ENCODE assay signal across 33 cellular contexts in genomic region chr12:7123806-7124519, GRCh38. TPM values are rescaled to one million over a fixed set of nuclear protein-coding genes. Genes with fewer than 3 reads are reported as not detected.
DNase-seq lines count a peak whose midpoint lies in the region; ATAC-seq, FAIRE-seq and TF ChIP-seq lines count a peak whose summit lies in the region.
"Had no signal": no experiment of that assay in that cellular context is flagged by ENCODE, and none has a peak within 500 bp of the region (broad histone marks: within the 10 kb centered on the region; RNA-seq: fewer than 3 reads in every experiment).

No MANE protein-coding gene starts in this region.

- H3K36me3 Mint-ChIP-seq in CD8-positive, alpha-beta memory T cell: peaks cover 0 to 4% (median 0%) of the 10 kb centered on the region in 3 donors
- H3K36me3 Mint-ChIP-seq: brain, mesothelial cell of epicardium had no signal

- H3K27me3 ChIP-seq in CD8-positive, alpha-beta memory T cell (ENCODE audit: insufficient read depth, low read length, poor library complexity, severe bottlenecking): no peaks in the 10 kb centered on the region
- H3K27me3 ChIP-seq in K562 (ENCODE audit: control insufficient read depth in 2 of 2, insufficient read depth in 2 of 2, low read length in 2 of 2) (no peaks in the 10 kb centered on the region), parathyroid adenoma (ENCODE audit: control insufficient read depth, insufficient read depth, low read length) (no peaks in the 10 kb centered on the region)
- H3K27me3 ChIP-seq: Peyer's patch had no signal

- no peaks in the 10 kb centered on the region for H3K27me3 Mint-ChIP-seq in CD8-positive, alpha-beta memory T cell
- H3K27me3 Mint-ChIP-seq: activated T-helper 17 cell treated with anti-CD3 and anti-CD28 coated beads, Interleukin-2, amount 50 U/mL, for 72 hours; CD4-positive, alpha-beta T cell; stimulated activated naive CD8-positive, alpha-beta T cell treated with anti-CD3 and anti-CD28 coated beads, Interleukin-15, Interleukin-2, amounts not matched to agents 100 ng/mL and 50 ng/mL, for 24 hours had no signal

- TF ChIP-seq CTCF in K562 (IDR thresholded peaks at IDR 0.05 in 2 of 3, conservative IDR thresholded peaks at IDR 0.05 in 1 of 3; ENCODE audit: insufficient read depth in 2 of 3, low read depth in 1 of 3, low read length in 3 of 3) (no peak), parathyroid adenoma (IDR thresholded peaks at IDR 0.05) (no peak)

- H3K27ac ChIP-seq in CD8-positive, alpha-beta memory T cell (ENCODE audit: low read depth, low read length): peak overlapping the region; percentile 51
- peak overlapping the region; percentile 88 for H3K27ac ChIP-seq in K562 (ENCODE audit: extremely low read depth, low read depth, low read length)
- H3K27ac ChIP-seq in parathyroid adenoma: peak overlapping the region; percentile 16
- H3K27ac ChIP-seq: A549, thoracic aorta, WERI-Rb-1 had no signal

- intact Hi-C loops in K562 (cut with micrococcal nuclease): loop anchor here (5.0 kb wide), 1 partner anchor 63 kb away; the partner anchor contains the start of gene PEX5

- FAIRE-seq in K562 (lab: Jason Lieb, UNC) (peak; percentile 70), RCC 7860 (lab: Jason Lieb, UNC) (no peak)
- FAIRE-seq: A549, GM19239, H1, urothelium cell line had no signal

- no peak for TF ChIP-seq RAD21 in K562 (CRISPR knock-in tag; conservative IDR thresholded peaks at IDR 0.05 in 1 of 2, IDR thresholded peaks at IDR 0.05 in 1 of 2)

- peak overlapping the region; percentile 40 for H3K4me2 ChIP-seq in K562 (ENCODE audit: insufficient read depth, low read length)
- no peak overlapping the region for H3K4me2 ChIP-seq in parathyroid adenoma (ENCODE audit: low read length)
- H3K4me2 ChIP-seq: A549 had no signal

- H3K9me1 ChIP-seq in K562 (ENCODE audit: control insufficient read depth, insufficient read depth, low read length): no peaks in the 10 kb centered on the region

- no peak for TF ChIP-seq POLR2A in K562 (conservative IDR thresholded peaks at IDR 0.05)

- no peaks in the 10 kb centered on the region for H3K9me3 Mint-ChIP-seq in CD8-positive, alpha-beta memory T cell
- H3K9me3 Mint-ChIP-seq: activated T-helper 17 cell treated with anti-CD3 and anti-CD28 coated beads, Interleukin-2, amount 50 U/mL, for 72 hours; CD4-positive, alpha-beta T cell; immature natural killer cell; mesothelial cell of epicardium; stimulated activated naive CD8-positive, alpha-beta T cell treated with anti-CD3 and anti-CD28 coated beads, Interleukin-15, Interleukin-2, amounts not matched to agents 100 ng/mL and 50 ng/mL, for 24 hours had no signal

- 38% methylated on average over 7 of the region's 11 CpGs for WGBS in K562 (ENCODE audit: insufficient coverage, low coverage, missing lambda C conversion rate)

- no peak overlapping the region for H3K4me3 ChIP-seq in CD8-positive, alpha-beta memory T cell (ENCODE audit: low read length)
- H3K4me3 ChIP-seq in K562 (no peak overlapping the region), parathyroid adenoma (ENCODE audit: low read depth, low read length) (no peak overlapping the region)
- H3K4me3 ChIP-seq: A549, Peyer's patch, skin epidermis, thoracic aorta had no signal

- H3K36me3 ChIP-seq in CD8-positive, alpha-beta memory T cell (ENCODE audit: insufficient read depth, low read length): no peaks in the 10 kb centered on the region
- H3K36me3 ChIP-seq in K562 (ENCODE audit: control insufficient read depth, insufficient read depth, low read length) (0 out of 3 replicates have a peak, but pooled peaks cover 4% of the 10 kb centered on the region), parathyroid adenoma (ENCODE audit: control insufficient read depth, insufficient read depth, low read length) (no peaks in the 10 kb centered on the region)
- H3K36me3 ChIP-seq: Peyer's patch, thoracic aorta, WERI-Rb-1 had no signal

- in situ Hi-C loops in K562 (cut with MboI): no loop called here

- H2AFZ ChIP-seq in K562 (ENCODE audit: low read depth, low read length): 0 out of 2 replicates have a peak overlapping the region, but pooled peaks have one; percentile 40
- H2AFZ ChIP-seq in parathyroid adenoma: no peak overlapping the region

- ATAC-seq in K562 (no peak), HG02571 (IDR thresholded peaks at IDR 0.05; ENCODE audit: unreplicated experiment) (no peak)
- ATAC-seq: A549; activated CD8-positive, alpha-beta T cell treated with anti-CD3 and anti-CD28 coated beads, Interleukin-2, amount 10 ng/mL, durations not matched to agents 7 days and 5 days; activated T-helper 17 cell treated with anti-CD3 and anti-CD28 coated beads, Interleukin-2, amount 50 U/mL, for 72 hours; left colon had no signal

- H3K9ac ChIP-seq in K562 (ENCODE audit: insufficient read depth in 1 of 2, low read depth in 2 of 2, low read length in 2 of 2): peak overlapping the region; percentile 35 to 88; a peak in 2 of 4 replicates
- H3K9ac ChIP-seq in parathyroid adenoma: no peak overlapping the region

- TF ChIP-seq EP300 in K562 (IDR thresholded peaks at IDR 0.05; ENCODE audit: low read length): no peak

- no peak for DNase-seq in CD8-positive, alpha-beta memory T cell
- DNase-seq in K562 (ENCODE audit: extremely low read depth in 1 of 4, low spot score in 3 of 4): peak in 2 of 4 experiments; percentile 30 to 46
- DNase-seq in left kidney (ENCODE audit: low read depth, low spot score): peak; percentile 83
- DNase-seq in medulla oblongata (ENCODE audit: extremely low spot score): no peak
- DNase-seq in NCI-H2029 (lab: John Stamatoyannopoulos, UW): no peak
- no peak for DNase-seq in RCC 7860 (ENCODE audit: low spot score)
- DNase-seq: activated CD4-positive, alpha-beta T cell treated with anti-CD3 and anti-CD28 coated beads for 4 hours; activated CD8-positive, alpha-beta T cell treated with anti-CD3 and anti-CD28 coated beads, Interleukin-2, amount 10 ng/mL, durations not matched to agents 7 days and 5 days; activated naive CD4-positive, alpha-beta T cell treated with anti-CD3 and anti-CD28 coated beads, Interleukin-2, amount 50 U/mL, for 16 hours; CD4-positive, alpha-beta T cell; immature natural killer cell; Karpas-422; left colon; NCI-H1417 treated with DMSO at 0.1 percent for 48 hours; NCI-H446; NCI-H748 treated with DMSO at 0.1 percent for 48 hours; nucleus accumbens; Peyer's patch; SHP77 treated with DMSO at 0.1 percent for 48 hours; T1000; WERI-Rb-1 had no signal

- H3K27ac Mint-ChIP-seq in CD8-positive, alpha-beta memory T cell: no peak overlapping the region
- H3K27ac Mint-ChIP-seq: activated CD8-positive, alpha-beta T cell treated with anti-CD3 and anti-CD28 coated beads, Interleukin-2, amount 10 ng/mL, durations not matched to agents 7 days and 5 days; activated T-helper 17 cell treated with anti-CD3 and anti-CD28 coated beads, Interleukin-2, amount 50 U/mL, for 72 hours; CD4-positive, alpha-beta T cell; immature natural killer cell; mesothelial cell of epicardium; stimulated activated naive CD8-positive, alpha-beta T cell treated with anti-CD3 and anti-CD28 coated beads, Interleukin-15, Interleukin-2, amounts not matched to agents 100 ng/mL and 50 ng/mL, for 24 hours had no signal

- H3K79me2 ChIP-seq in K562 (ENCODE audit: control insufficient read depth, insufficient read depth, low read length) (peaks cover 20% of the 10 kb centered on the region), parathyroid adenoma (no peaks in the 10 kb centered on the region)

- no TSS peak for BruUV-seq in K562 (replicated peaks; lab: Mats Ljungman, UMichigan)

- H3K4me1 ChIP-seq in CD8-positive, alpha-beta memory T cell (ENCODE audit: insufficient read depth, low read length): no peaks in the 10 kb centered on the region
- H3K4me1 ChIP-seq in K562 (replicated peaks in 1 of 2; ENCODE audit: control insufficient read depth in 2 of 2, insufficient read depth in 2 of 2, low read length in 2 of 2) (peaks cover 56 to 60% of the 10 kb centered on the region in 2 experiments), parathyroid adenoma (peaks cover 8% of the 10 kb centered on the region)
- H3K4me1 ChIP-seq: A549 had no signal

- H3K4me1 Mint-ChIP-seq in CD8-positive, alpha-beta memory T cell: peaks cover 5 to 11% (median 8%) of the 10 kb centered on the region in 3 donors

- POLR2A ChIA-PET in CD8-positive, alpha-beta memory T cell (lab: Charles Lee): no interaction called here
- POLR2A ChIA-PET in K562 (lab: Yijun Ruan, JAX): interaction anchor here (0.6 to 1.7 kb wide), 5 partner anchors 10 to 255 kb away, joined by 4 to 7 read pairs (median 4); partner anchors contain the start of genes C12orf57 and RNU7-1

- no peaks in the 10 kb centered on the region for H4K20me1 ChIP-seq in K562 (replicated peaks; ENCODE audit: control insufficient read depth, insufficient read depth, low read length)

- H3K9me3 ChIP-seq in CD8-positive, alpha-beta memory T cell (ENCODE audit: low read length): no peaks in the 10 kb centered on the region
- H3K9me3 ChIP-seq in K562 (replicated peaks; ENCODE audit: control insufficient read depth, insufficient read depth, low read depth, low read length) (no peaks in the 10 kb centered on the region), parathyroid adenoma (ENCODE audit: control insufficient read depth, low read length) (no peaks in the 10 kb centered on the region)
- H3K9me3 ChIP-seq: A549, Peyer's patch, thoracic aorta had no signal

- H3K4me3 Mint-ChIP-seq in CD8-positive, alpha-beta memory T cell: no peak overlapping the region
- H3K4me3 Mint-ChIP-seq: activated CD8-positive, alpha-beta T cell treated with anti-CD3 and anti-CD28 coated beads, Interleukin-2, amount 10 ng/mL, durations not matched to agents 7 days and 5 days; activated T-helper 17 cell treated with anti-CD3 and anti-CD28 coated beads, Interleukin-2, amount 50 U/mL, for 72 hours; brain; CD4-positive, alpha-beta T cell; immature natural killer cell; mesothelial cell of epicardium; stimulated activated naive CD8-positive, alpha-beta T cell treated with anti-CD3 and anti-CD28 coated beads, Interleukin-15, Interleukin-2, amounts not matched to agents 100 ng/mL and 50 ng/mL, for 24 hours had no signal

- CTCF ChIA-PET in CD8-positive, alpha-beta memory T cell (lab: Charles Lee): no interaction called here
- CTCF ChIA-PET in K562 (lab: Yijun Ruan, JAX; ENCODE audit: low intra/inter-chr PET ratio): no interaction called here

RNA-seq across cellular contexts. Expression of gene RBP5, which starts 4.7 kb away (rescaled TPM):
- under 1 TPM in 1 of 2 experiments, not detected in 1; 0.31 TPM for total RNA-seq in CD8-positive, alpha-beta memory T cell
- not detected for polyA plus RNA-seq in CD8-positive, alpha-beta memory T cell
- total RNA-seq in K562 (2011; cell fraction: chromatin; rRNA removed; ENCODE audit: low replicate concordance): 9.0 and 19.8 TPM in 2 replicates
- total RNA-seq in K562 (2011; cell fraction: nucleolus; rRNA removed): 11.1 and 12.5 TPM in 2 replicates
- total RNA-seq in K562 (2011; cell fraction: nucleoplasm; rRNA removed): 7.3 and 12.5 TPM in 2 replicates
- total RNA-seq in K562 (2014; rRNA removed) (8.6 and 10.6 TPM in 2 replicates), K562 (2014; rRNA removed; fragmentation: Illumina TruSeq; extraction: Trizol) (8.1 and 11.4 TPM in 2 replicates), K562 (2015; rRNA removed; fragmentation: Illumina TruSeq; extraction: Trizol) (10.5 and 10.9 TPM in 2 replicates), K562 (2021) (11.1 and 15.7 TPM in 2 replicates)
- polyA plus RNA-seq in K562 (2011; rRNA removed) (9.1 and 12.0 TPM in 2 replicates), K562 (2014; fragmentation: Illumina TruSeq; extraction: Trizol) (18.7 and 22.1 TPM in 2 replicates), K562 (2014; fragmentation: Nextera tagmentation; extraction: Ambion mirVana) (10 to 100 TPM; 12.1 to 22.5 TPM), K562 (2014; rRNA removed) (12.2 and 12.5 TPM in 2 replicates)
- 12.2 and 14.5 TPM in 2 replicates for polyA plus RNA-seq in K562 (2011; cell fraction: cytosol; rRNA removed)
- polyA plus RNA-seq in K562 (2011; cell fraction: nucleus; rRNA removed): 19.6 and 20.2 TPM in 2 replicates
- polyA plus RNA-seq in K562 (2012): 10.1 and 19.0 TPM in 2 replicates
- polyA minus RNA-seq in K562 (2011; rRNA and poly(A)+ RNA removed): 22.9 and 30.5 TPM in 2 replicates
- 6.6 and 10.7 TPM in 2 replicates for polyA minus RNA-seq in K562 (2011; cell fraction: cytosol; rRNA and poly(A)+ RNA removed)
- 3.0 and 11.4 TPM in 2 replicates for polyA minus RNA-seq in K562 (2011; cell fraction: nucleus; rRNA and poly(A)+ RNA removed)
- total RNA-seq: activated T-helper 17 cell treated with anti-CD3 and anti-CD28 coated beads, Interleukin-2, amount 50 U/mL, for 72 hours; CD4-positive, alpha-beta T cell had no signal
- polyA plus RNA-seq: immature natural killer cell had no signal

RNA-seq across cellular contexts. Expression of gene CLSTN3, which starts 6.2 kb away (rescaled TPM):
- 10 to 100 TPM; 16.5 to 17.7 TPM for total RNA-seq in CD8-positive, alpha-beta memory T cell
- 7.7 TPM for polyA plus RNA-seq in CD8-positive, alpha-beta memory T cell
- 71.8 and 159 TPM in 2 replicates for total RNA-seq in K562 (2011; cell fraction: chromatin; rRNA removed; ENCODE audit: low replicate concordance)
- total RNA-seq in K562 (2011; cell fraction: nucleolus; rRNA removed): 102 and 111 TPM in 2 replicates
- 67.6 and 87.0 TPM in 2 replicates for total RNA-seq in K562 (2011; cell fraction: nucleoplasm; rRNA removed)
- 7.8 and 11.0 TPM in 2 replicates for total RNA-seq in K562 (2014; rRNA removed)
- 6.2 and 6.8 TPM in 2 replicates for total RNA-seq in K562 (2014; rRNA removed; fragmentation: Illumina TruSeq; extraction: Trizol)
- 4.3 and 5.5 TPM in 2 replicates for total RNA-seq in K562 (2015; rRNA removed; fragmentation: Illumina TruSeq; extraction: Trizol)
- 14.7 and 18.5 TPM in 2 replicates for total RNA-seq in K562 (2021)
- 23.2 and 27.0 TPM in 2 replicates for polyA plus RNA-seq in K562 (2011; rRNA removed)
- 27.9 and 42.2 TPM in 2 replicates for polyA plus RNA-seq in K562 (2011; cell fraction: cytosol; rRNA removed)
- polyA plus RNA-seq in K562 (2011; cell fraction: nucleus; rRNA removed): 68.7 and 118 TPM in 2 replicates
- 13.5 and 15.5 TPM in 2 replicates for polyA plus RNA-seq in K562 (2012)
- 11.9 and 14.3 TPM in 2 replicates for polyA plus RNA-seq in K562 (2014; fragmentation: Illumina TruSeq; extraction: Trizol)
- under 1 TPM; 0.08 to 0.10 TPM for polyA plus RNA-seq in K562 (2014; fragmentation: Nextera tagmentation; extraction: Ambion mirVana)
- 11.2 and 17.6 TPM in 2 replicates for polyA plus RNA-seq in K562 (2014; rRNA removed)
- polyA minus RNA-seq in K562 (2011; rRNA and poly(A)+ RNA removed): 26.5 and 29.5 TPM in 2 replicates
- polyA minus RNA-seq in K562 (2011; cell fraction: cytosol; rRNA and poly(A)+ RNA removed): 31.0 and 36.0 TPM in 2 replicates
- 29.4 TPM in 2 replicates for polyA minus RNA-seq in K562 (2011; cell fraction: nucleus; rRNA and poly(A)+ RNA removed)

RNA-seq across cellular contexts. Expression of gene C1RL, which starts 14.9 kb away (rescaled TPM):
- 10 to 100 TPM; 12.7 to 14.2 TPM for total RNA-seq in CD8-positive, alpha-beta memory T cell
- 7.2 TPM for polyA plus RNA-seq in CD8-positive, alpha-beta memory T cell
- 21.5 and 28.9 TPM in 2 replicates for total RNA-seq in K562 (2011; cell fraction: chromatin; rRNA removed; ENCODE audit: low replicate concordance)
- 28.0 and 30.3 TPM in 2 replicates for total RNA-seq in K562 (2011; cell fraction: nucleolus; rRNA removed)
- 31.4 and 33.9 TPM in 2 replicates for total RNA-seq in K562 (2011; cell fraction: nucleoplasm; rRNA removed)
- total RNA-seq in K562 (2014; rRNA removed): 9.5 and 13.6 TPM in 2 replicates
- total RNA-seq in K562 (2014; rRNA removed; fragmentation: Illumina TruSeq; extraction: Trizol): 3.6 and 5.4 TPM in 2 replicates
- 7.6 and 8.0 TPM in 2 replicates for total RNA-seq in K562 (2015; rRNA removed; fragmentation: Illumina TruSeq; extraction: Trizol)
- 6.9 and 9.1 TPM in 2 replicates for total RNA-seq in K562 (2021)
- polyA plus RNA-seq in K562 (2011; rRNA removed): 6.3 and 6.8 TPM in 2 replicates
- 7.0 and 15.3 TPM in 2 replicates for polyA plus RNA-seq in K562 (2011; cell fraction: cytosol; rRNA removed)
- polyA plus RNA-seq in K562 (2011; cell fraction: nucleus; rRNA removed): 15.2 and 31.3 TPM in 2 replicates
- polyA plus RNA-seq in K562 (2012): 5.0 and 22.5 TPM in 2 replicates
- 7.3 and 8.8 TPM in 2 replicates for polyA plus RNA-seq in K562 (2014; fragmentation: Illumina TruSeq; extraction: Trizol)
- 1 to 10 TPM; 1.4 to 1.9 TPM for polyA plus RNA-seq in K562 (2014; fragmentation: Nextera tagmentation; extraction: Ambion mirVana)
- polyA plus RNA-seq in K562 (2014; rRNA removed): 10.7 and 13.7 TPM in 2 replicates
- 4.2 and 6.3 TPM in 2 replicates for polyA minus RNA-seq in K562 (2011; rRNA and poly(A)+ RNA removed)
- polyA minus RNA-seq in K562 (2011; cell fraction: cytosol; rRNA and poly(A)+ RNA removed): 6.9 and 12.2 TPM in 2 replicates
- 13.3 and 14.9 TPM in 2 replicates for polyA minus RNA-seq in K562 (2011; cell fraction: nucleus; rRNA and poly(A)+ RNA removed)

RNA-seq across cellular contexts. Expression of gene C1R, which starts 31.7 kb away (rescaled TPM):
- 1 to 10 TPM; 1.2 to 1.7 TPM for total RNA-seq in CD8-positive, alpha-beta memory T cell
- 1.9 TPM for polyA plus RNA-seq in CD8-positive, alpha-beta memory T cell
- total RNA-seq in K562 (2011; cell fraction: chromatin; rRNA removed; ENCODE audit: low replicate concordance): 1.5 and 1.9 TPM in 2 replicates
- total RNA-seq in K562 (2011; cell fraction: nucleolus; rRNA removed): 0.50 and 0.66 TPM in 2 replicates
- total RNA-seq in K562 (2011; cell fraction: nucleoplasm; rRNA removed): 0.37 and 1.8 TPM in 2 replicates
- total RNA-seq in K562 (2014; rRNA removed) (0.16 and 1.0 TPM in 2 replicates), K562 (2014; rRNA removed; fragmentation: Illumina TruSeq; extraction: Trizol) (0.13 and 0.33 TPM in 2 replicates), K562 (2015; rRNA removed; fragmentation: Illumina TruSeq; extraction: Trizol) (0.14 and 0.19 TPM in 2 replicates), K562 (2021) (0.96 and 1.0 TPM in 2 replicates)
- polyA plus RNA-seq in K562 (2011; rRNA removed) (0.33 and 0.81 TPM in 2 replicates), K562 (2014; fragmentation: Illumina TruSeq; extraction: Trizol) (0.33 and 0.36 TPM in 2 replicates), K562 (2014; fragmentation: Nextera tagmentation; extraction: Ambion mirVana) (under 1 TPM in 1 of 2 experiments, not detected in 1; 0.07 TPM), K562 (2014; rRNA removed) (0.11 and 0.53 TPM in 2 replicates)
- 0.42 and 0.77 TPM in 2 replicates for polyA plus RNA-seq in K562 (2011; cell fraction: cytosol; rRNA removed)
- 1.4 and 2.8 TPM in 2 replicates for polyA plus RNA-seq in K562 (2011; cell fraction: nucleus; rRNA removed)
- 0.20 and 0.98 TPM in 2 replicates for polyA plus RNA-seq in K562 (2012)
- polyA minus RNA-seq in K562 (2011; rRNA and poly(A)+ RNA removed): 0.28 and 0.99 TPM in 2 replicates
- polyA minus RNA-seq in K562 (2011; cell fraction: cytosol; rRNA and poly(A)+ RNA removed): 1.5 TPM in 1 of 2 replicates, not detected in the other
- polyA minus RNA-seq in K562 (2011; cell fraction: nucleus; rRNA and poly(A)+ RNA removed): 0.40 and 0.67 TPM in 2 replicates

Comparison
In these comparisons a context has a peak if more than half of its experiments do, and no peak if none do; other contexts are left out.
1. H3K27ac ChIP-seq: peak in every context shown above with its lines; median percentile 88 in K562; 51 in CD8-positive, alpha-beta memory T cell; 16 in parathyroid adenoma.
2. RNA of gene RBP5, which starts 4.7 kb away (total RNA-seq): 7.3 to 19.8 TPM in K562; 0.31 TPM in CD8-positive, alpha-beta memory T cell; every median in the first group is over 4 times any median in the second.